In the genomic region with DNA sequence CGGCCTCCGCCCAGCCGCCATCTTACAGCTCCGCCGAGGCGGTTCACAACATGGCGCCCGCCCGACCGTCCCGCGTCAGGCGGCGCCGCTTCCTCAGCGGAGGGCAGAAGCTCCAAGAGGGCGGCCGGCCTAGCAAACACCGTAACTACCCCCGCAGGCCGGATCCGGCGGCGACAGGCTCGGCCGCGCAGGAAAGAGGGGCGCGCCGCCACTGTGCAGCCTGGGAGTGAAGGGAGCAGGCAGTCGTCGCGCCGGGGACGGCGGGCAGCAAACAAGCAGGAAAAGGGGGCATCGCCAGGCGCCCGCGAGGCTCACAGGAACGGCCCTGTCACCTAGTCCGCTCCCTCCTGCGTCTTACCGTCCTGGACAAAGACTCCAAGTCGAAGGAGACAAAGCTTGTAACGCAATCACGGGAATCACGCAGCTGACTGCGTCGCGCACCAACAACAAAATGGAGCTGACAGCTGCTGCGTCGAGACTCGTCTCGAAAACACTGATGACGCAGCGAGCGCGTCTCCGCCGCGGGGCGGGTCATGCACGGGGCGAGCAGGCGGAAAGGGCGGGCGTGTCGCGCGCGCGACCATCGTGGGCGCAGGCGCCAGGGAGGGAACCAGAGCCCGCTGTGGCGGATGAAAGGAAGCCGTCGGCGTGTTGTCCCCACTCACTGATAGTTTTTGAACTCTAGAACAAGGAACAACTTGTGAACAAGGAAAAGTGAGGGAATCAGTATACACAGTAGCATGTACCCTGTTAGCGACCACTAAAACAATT, we compare ENCODE assay signal across 1 cellular context.
TF ChIP-seq lines count a peak whose summit lies in the region.

Gene CLK1 (minus strand): TSS at position 453 of the 771 bp plus-strand sequence. CDS start 2,796 bp downstream, outside the sequence.

TF ChIP-seq in HepG2, 621 proteins besides CTCF, POLR2A, EP300 and RAD21 (continued from another document and continues in another):
- TF ChIP-seq, protein P1, sequence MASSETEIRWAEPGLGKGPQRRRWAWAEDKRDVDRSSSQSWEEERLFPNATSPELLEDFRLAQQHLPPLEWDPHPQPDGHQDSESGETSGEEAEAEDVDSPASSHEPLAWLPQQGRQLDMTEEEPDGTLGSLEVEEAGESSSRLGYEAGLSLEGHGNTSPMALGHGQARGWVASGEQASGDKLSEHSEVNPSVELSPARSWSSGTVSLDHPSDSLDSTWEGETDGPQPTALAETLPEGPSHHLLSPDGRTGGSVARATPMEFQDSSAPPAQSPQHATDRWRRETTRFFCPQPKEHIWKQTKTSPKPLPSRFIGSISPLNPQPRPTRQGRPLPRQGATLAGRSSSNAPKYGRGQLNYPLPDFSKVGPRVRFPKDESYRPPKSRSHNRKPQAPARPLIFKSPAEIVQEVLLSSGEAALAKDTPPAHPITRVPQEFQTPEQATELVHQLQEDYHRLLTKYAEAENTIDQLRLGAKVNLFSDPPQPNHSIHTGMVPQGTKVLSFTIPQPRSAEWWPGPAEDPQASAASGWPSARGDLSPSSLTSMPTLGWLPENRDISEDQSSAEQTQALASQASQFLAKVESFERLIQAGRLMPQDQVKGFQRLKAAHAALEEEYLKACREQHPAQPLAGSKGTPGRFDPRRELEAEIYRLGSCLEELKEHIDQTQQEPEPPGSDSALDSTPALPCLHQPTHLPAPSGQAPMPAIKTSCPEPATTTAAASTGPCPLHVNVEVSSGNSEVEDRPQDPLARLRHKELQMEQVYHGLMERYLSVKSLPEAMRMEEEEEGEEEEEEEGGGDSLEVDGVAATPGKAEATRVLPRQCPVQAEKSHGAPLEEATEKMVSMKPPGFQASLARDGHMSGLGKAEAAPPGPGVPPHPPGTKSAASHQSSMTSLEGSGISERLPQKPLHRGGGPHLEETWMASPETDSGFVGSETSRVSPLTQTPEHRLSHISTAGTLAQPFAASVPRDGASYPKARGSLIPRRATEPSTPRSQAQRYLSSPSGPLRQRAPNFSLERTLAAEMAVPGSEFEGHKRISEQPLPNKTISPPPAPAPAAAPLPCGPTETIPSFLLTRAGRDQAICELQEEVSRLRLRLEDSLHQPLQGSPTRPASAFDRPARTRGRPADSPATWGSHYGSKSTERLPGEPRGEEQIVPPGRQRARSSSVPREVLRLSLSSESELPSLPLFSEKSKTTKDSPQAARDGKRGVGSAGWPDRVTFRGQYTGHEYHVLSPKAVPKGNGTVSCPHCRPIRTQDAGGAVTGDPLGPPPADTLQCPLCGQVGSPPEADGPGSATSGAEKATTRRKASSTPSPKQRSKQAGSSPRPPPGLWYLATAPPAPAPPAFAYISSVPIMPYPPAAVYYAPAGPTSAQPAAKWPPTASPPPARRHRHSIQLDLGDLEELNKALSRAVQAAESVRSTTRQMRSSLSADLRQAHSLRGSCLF (CRISPR knock-in tag; IDR thresholded peaks at IDR 0.05; ENCODE audit: borderline replicate concordance) = peak; percentile 91; the same call in 1 of the 2 replicates
- TF ChIP-seq ZSCAN20 (CRISPR knock-in tag; IDR thresholded peaks at IDR 0.05; ENCODE audit: borderline replicate concordance) (peak; percentile 97), FOSL2 (CRISPR knock-in tag; IDR thresholded peaks at IDR 0.05) (peak; percentile 88), ZNF292 (CRISPR knock-in tag; IDR thresholded peaks at IDR 0.05; ENCODE audit: borderline replicate concordance, low read depth) (no peak), ZZZ3 (CRISPR knock-in tag; IDR thresholded peaks at IDR 0.05; ENCODE audit: borderline replicate concordance) (peak; percentile 75; the same call in 1 of the 2 replicates), ZNF766 (CRISPR knock-in tag; IDR thresholded peaks at IDR 0.05; ENCODE audit: borderline replicate concordance) (peak; percentile 93), KAT8 (CRISPR knock-in tag; IDR thresholded peaks at IDR 0.05) (peak; percentile 99), ATF3 (CRISPR knock-in tag; IDR thresholded peaks at IDR 0.05) (peak; percentile 54), ZNF460 (CRISPR knock-in tag; IDR thresholded peaks at IDR 0.05; ENCODE audit: borderline replicate concordance) (peak; percentile 72; the same call in 1 of the 2 replicates), SNAPC2 (CRISPR knock-in tag; IDR thresholded peaks at IDR 0.05) (peak; percentile 97), ZNF44 (CRISPR knock-in tag; IDR thresholded peaks at IDR 0.05) (peak; percentile 70; the same call in 1 of the 2 replicates), CBFB (CRISPR knock-in tag; IDR thresholded peaks at IDR 0.05) (peak; percentile 86), BRCA1 (CRISPR knock-in tag; IDR thresholded peaks at IDR 0.05) (peak; percentile 99), ZBTB8A (CRISPR knock-in tag; IDR thresholded peaks at IDR 0.05; ENCODE audit: borderline replicate concordance, low read depth) (peak; percentile 92; the same call in 1 of the 2 replicates), FOXA3 (CRISPR knock-in tag; IDR thresholded peaks at IDR 0.05) (peak; percentile 85), HOXA5 (CRISPR knock-in tag; IDR thresholded peaks at IDR 0.05) (peak; percentile 98), MNT (IDR thresholded peaks at IDR 0.05) (peak; percentile 74), TRIM22 (IDR thresholded peaks at IDR 0.05) (no peak), ZNF569 (CRISPR knock-in tag; IDR thresholded peaks at IDR 0.05; ENCODE audit: borderline replicate concordance) (peak; percentile 94), SALL1 (CRISPR knock-in tag; IDR thresholded peaks at IDR 0.05) (peak; percentile 98), PRDM4 (CRISPR knock-in tag; IDR thresholded peaks at IDR 0.05; ENCODE audit: borderline replicate concordance) (peak; percentile 91; the same call in 1 of the 2 replicates), ZNF468 (CRISPR knock-in tag; IDR thresholded peaks at IDR 0.05) (no peak), ZNF607 (CRISPR knock-in tag; IDR thresholded peaks at IDR 0.05; ENCODE audit: borderline replicate concordance) (peak; percentile 91; the same call in 1 of the 2 replicates), ZSCAN22 (CRISPR knock-in tag; IDR thresholded peaks at IDR 0.05) (peak; percentile 42; the same call in 1 of the 2 replicates), FOXM1 (CRISPR knock-in tag; IDR thresholded peaks at IDR 0.05) (peak; percentile 72), PAWR (CRISPR knock-in tag; IDR thresholded peaks at IDR 0.05; ENCODE audit: borderline replicate concordance) (peak; percentile 97; the same call in 1 of the 2 replicates), EZH2 (conservative IDR thresholded peaks at IDR 0.05; ENCODE audit: low read depth, low read length) (no peak), RFX3 (CRISPR knock-in tag; IDR thresholded peaks at IDR 0.05) (no peak), MBD4 (IDR thresholded peaks at IDR 0.05; ENCODE audit: borderline replicate concordance, low read length) (no peak)
- TF ChIP-seq, protein P2, sequence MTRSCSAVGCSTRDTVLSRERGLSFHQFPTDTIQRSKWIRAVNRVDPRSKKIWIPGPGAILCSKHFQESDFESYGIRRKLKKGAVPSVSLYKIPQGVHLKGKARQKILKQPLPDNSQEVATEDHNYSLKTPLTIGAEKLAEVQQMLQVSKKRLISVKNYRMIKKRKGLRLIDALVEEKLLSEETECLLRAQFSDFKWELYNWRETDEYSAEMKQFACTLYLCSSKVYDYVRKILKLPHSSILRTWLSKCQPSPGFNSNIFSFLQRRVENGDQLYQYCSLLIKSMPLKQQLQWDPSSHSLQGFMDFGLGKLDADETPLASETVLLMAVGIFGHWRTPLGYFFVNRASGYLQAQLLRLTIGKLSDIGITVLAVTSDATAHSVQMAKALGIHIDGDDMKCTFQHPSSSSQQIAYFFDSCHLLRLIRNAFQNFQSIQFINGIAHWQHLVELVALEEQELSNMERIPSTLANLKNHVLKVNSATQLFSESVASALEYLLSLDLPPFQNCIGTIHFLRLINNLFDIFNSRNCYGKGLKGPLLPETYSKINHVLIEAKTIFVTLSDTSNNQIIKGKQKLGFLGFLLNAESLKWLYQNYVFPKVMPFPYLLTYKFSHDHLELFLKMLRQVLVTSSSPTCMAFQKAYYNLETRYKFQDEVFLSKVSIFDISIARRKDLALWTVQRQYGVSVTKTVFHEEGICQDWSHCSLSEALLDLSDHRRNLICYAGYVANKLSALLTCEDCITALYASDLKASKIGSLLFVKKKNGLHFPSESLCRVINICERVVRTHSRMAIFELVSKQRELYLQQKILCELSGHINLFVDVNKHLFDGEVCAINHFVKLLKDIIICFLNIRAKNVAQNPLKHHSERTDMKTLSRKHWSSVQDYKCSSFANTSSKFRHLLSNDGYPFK (CRISPR knock-in tag; IDR thresholded peaks at IDR 0.05; ENCODE audit: borderline replicate concordance) = peak; percentile 97
- TF ChIP-seq, protein P3, sequence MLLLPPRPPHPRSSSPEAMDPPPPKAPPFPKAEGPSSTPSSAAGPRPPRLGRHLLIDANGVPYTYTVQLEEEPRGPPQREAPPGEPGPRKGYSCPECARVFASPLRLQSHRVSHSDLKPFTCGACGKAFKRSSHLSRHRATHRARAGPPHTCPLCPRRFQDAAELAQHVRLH (CRISPR knock-in tag; IDR thresholded peaks at IDR 0.05; ENCODE audit: borderline replicate concordance, low read depth) = peak; percentile 91; the same call in 1 of the 2 replicates
- TF ChIP-seq, protein P4, sequence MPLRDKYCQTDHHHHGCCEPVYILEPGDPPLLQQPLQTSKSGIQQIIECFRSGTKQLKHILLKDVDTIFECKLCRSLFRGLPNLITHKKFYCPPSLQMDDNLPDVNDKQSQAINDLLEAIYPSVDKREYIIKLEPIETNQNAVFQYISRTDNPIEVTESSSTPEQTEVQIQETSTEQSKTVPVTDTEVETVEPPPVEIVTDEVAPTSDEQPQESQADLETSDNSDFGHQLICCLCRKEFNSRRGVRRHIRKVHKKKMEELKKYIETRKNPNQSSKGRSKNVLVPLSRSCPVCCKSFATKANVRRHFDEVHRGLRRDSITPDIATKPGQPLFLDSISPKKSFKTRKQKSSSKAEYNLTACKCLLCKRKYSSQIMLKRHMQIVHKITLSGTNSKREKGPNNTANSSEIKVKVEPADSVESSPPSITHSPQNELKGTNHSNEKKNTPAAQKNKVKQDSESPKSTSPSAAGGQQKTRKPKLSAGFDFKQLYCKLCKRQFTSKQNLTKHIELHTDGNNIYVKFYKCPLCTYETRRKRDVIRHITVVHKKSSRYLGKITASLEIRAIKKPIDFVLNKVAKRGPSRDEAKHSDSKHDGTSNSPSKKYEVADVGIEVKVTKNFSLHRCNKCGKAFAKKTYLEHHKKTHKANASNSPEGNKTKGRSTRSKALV (CRISPR knock-in tag; IDR thresholded peaks at IDR 0.05) = peak; percentile 98
- TF ChIP-seq, protein P5, sequence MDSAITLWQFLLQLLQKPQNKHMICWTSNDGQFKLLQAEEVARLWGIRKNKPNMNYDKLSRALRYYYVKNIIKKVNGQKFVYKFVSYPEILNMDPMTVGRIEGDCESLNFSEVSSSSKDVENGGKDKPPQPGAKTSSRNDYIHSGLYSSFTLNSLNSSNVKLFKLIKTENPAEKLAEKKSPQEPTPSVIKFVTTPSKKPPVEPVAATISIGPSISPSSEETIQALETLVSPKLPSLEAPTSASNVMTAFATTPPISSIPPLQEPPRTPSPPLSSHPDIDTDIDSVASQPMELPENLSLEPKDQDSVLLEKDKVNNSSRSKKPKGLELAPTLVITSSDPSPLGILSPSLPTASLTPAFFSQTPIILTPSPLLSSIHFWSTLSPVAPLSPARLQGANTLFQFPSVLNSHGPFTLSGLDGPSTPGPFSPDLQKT (CRISPR knock-in tag; IDR thresholded peaks at IDR 0.05; ENCODE audit: borderline replicate concordance) = peak; percentile 71; the same call in 1 of the 2 replicates
- TF ChIP-seq, protein P6, sequence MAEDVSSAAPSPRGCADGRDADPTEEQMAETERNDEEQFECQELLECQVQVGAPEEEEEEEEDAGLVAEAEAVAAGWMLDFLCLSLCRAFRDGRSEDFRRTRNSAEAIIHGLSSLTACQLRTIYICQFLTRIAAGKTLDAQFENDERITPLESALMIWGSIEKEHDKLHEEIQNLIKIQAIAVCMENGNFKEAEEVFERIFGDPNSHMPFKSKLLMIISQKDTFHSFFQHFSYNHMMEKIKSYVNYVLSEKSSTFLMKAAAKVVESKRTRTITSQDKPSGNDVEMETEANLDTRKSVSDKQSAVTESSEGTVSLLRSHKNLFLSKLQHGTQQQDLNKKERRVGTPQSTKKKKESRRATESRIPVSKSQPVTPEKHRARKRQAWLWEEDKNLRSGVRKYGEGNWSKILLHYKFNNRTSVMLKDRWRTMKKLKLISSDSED (CRISPR knock-in tag; IDR thresholded peaks at IDR 0.05) = 0 out of 2 replicates have a peak, but pooled peaks have one; percentile 54
